In genomic region chr17:64103751-64104364, GRCh38 we compare ENCODE assay signal across 1 cellular context.
TF ChIP-seq lines count a peak whose summit lies in the region.

No MANE protein-coding gene starts in this region.

TF ChIP-seq in GM12878, 131 proteins besides CTCF, POLR2A, EP300 and RAD21 (continued from another document and continues in another):
- TF ChIP-seq ZNF592 (IDR thresholded peaks at IDR 0.05), result no peak
- TF ChIP-seq TCF12 (IDR thresholded peaks at IDR 0.05; ENCODE audit: low read depth, low read length), result no peak
- TF ChIP-seq RBBP5 (conservative IDR thresholded peaks at IDR 0.05), result no peak
- no peak for TF ChIP-seq CHD1 (IDR thresholded peaks at IDR 0.05; ENCODE audit: low read depth, low read length)
- no peak for TF ChIP-seq TBL1XR1 (IDR thresholded peaks at IDR 0.05; ENCODE audit: low read depth, low read length)
- no peak for TF ChIP-seq ZBTB4 (CRISPR knock-in tag; IDR thresholded peaks at IDR 0.05)
- no peak for TF ChIP-seq NBN (IDR thresholded peaks at IDR 0.05)
- TF ChIP-seq POU2F2 (IDR thresholded peaks at IDR 0.05; ENCODE audit: borderline replicate concordance, low read depth, low read length), result no peak
- no peak for TF ChIP-seq ZZZ3 (IDR thresholded peaks at IDR 0.05; ENCODE audit: control insufficient read depth, insufficient read length, low read depth)
- TF ChIP-seq NR2C2 (IDR thresholded peaks at IDR 0.05; ENCODE audit: borderline replicate concordance, control insufficient read depth, insufficient read length, low read depth), result no peak
- no peak for TF ChIP-seq ZBTB11 (CRISPR knock-in tag; IDR thresholded peaks at IDR 0.05)
- no peak for TF ChIP-seq CUX1 (IDR thresholded peaks at IDR 0.05; ENCODE audit: insufficient replicate concordance, low read depth, low read length)
- TF ChIP-seq SPI1 (IDR thresholded peaks at IDR 0.05; ENCODE audit: borderline replicate concordance, insufficient read depth, low read depth, low read length), result no peak
- TF ChIP-seq RUNX3 (IDR thresholded peaks at IDR 0.05; ENCODE audit: low read length), result peak; percentile 95
- TF ChIP-seq RCOR1 (conservative IDR thresholded peaks at IDR 0.05; ENCODE audit: low read depth, low read length), result no peak
- TF ChIP-seq EGR1 (IDR thresholded peaks at IDR 0.05; ENCODE audit: borderline replicate concordance in 1 of 2, low read depth in 2 of 2, low read length in 2 of 2), result no peak
- no peak for TF ChIP-seq HDGF (IDR thresholded peaks at IDR 0.05)
- no peak for TF ChIP-seq NR2C1 (IDR thresholded peaks at IDR 0.05)
- no peak for TF ChIP-seq ZBED1 (IDR thresholded peaks at IDR 0.05; ENCODE audit: borderline replicate concordance)
- no peak for TF ChIP-seq CBX5 (IDR thresholded peaks at IDR 0.05; ENCODE audit: low read depth)
- no peak for TF ChIP-seq E2F4 (IDR thresholded peaks at IDR 0.05; ENCODE audit: low read depth, low read length)
- no peak for TF ChIP-seq KLF5 (IDR thresholded peaks at IDR 0.05; ENCODE audit: partially characterized antibody)
- no peak for TF ChIP-seq ZNF622 (IDR thresholded peaks at IDR 0.05)
- TF ChIP-seq NFYA (IDR thresholded peaks at IDR 0.05; ENCODE audit: borderline replicate concordance, low read depth, low read length), result no peak
- no peak for TF ChIP-seq MYB (IDR thresholded peaks at IDR 0.05; ENCODE audit: borderline replicate concordance, low read depth, low read length)
- TF ChIP-seq SREBF1 (IDR thresholded peaks at IDR 0.05; ENCODE audit: low read length), result no peak
- no peak; the same call in 1 of the 2 replicates for TF ChIP-seq GATAD2B (conservative IDR thresholded peaks at IDR 0.05; ENCODE audit: low read depth)
- TF ChIP-seq CHD2 (IDR thresholded peaks at IDR 0.05; ENCODE audit: borderline replicate concordance, low read depth, low read length), result no peak
- TF ChIP-seq USF1 (IDR thresholded peaks at IDR 0.05; ENCODE audit: borderline replicate concordance, extremely low read length, insufficient read depth, low read depth, low read length), result no peak
- TF ChIP-seq JUNB (IDR thresholded peaks at IDR 0.05), result 0 out of 2 replicates have a peak, but pooled peaks have one; percentile 15
- TF ChIP-seq CEBPZ (IDR thresholded peaks at IDR 0.05; ENCODE audit: low read depth, low read length), result no peak
- TF ChIP-seq CEBPB (IDR thresholded peaks at IDR 0.05; ENCODE audit: borderline replicate concordance in 1 of 2, low read depth in 2 of 2, low read length in 2 of 2), result no peak
- TF ChIP-seq SIX5 (IDR thresholded peaks at IDR 0.05; ENCODE audit: low read depth, low read length, severe bottlenecking), result no peak
- TF ChIP-seq NFIC (IDR thresholded peaks at IDR 0.05; ENCODE audit: low read depth, low read length), result peak; percentile 74
- no peak for TF ChIP-seq TAF1 (IDR thresholded peaks at IDR 0.05; ENCODE audit: borderline replicate concordance, low read depth, low read length)
- no peak for TF ChIP-seq ZSCAN29 (IDR thresholded peaks at IDR 0.05)
- TF ChIP-seq EZH2 (IDR thresholded peaks at IDR 0.05; ENCODE audit: borderline replicate concordance, control insufficient read depth, low read depth, low read length), result no peak
- TF ChIP-seq MXI1 (IDR thresholded peaks at IDR 0.05; ENCODE audit: low read depth, low read length), result no peak
- TF ChIP-seq CREB1 (IDR thresholded peaks at IDR 0.05; ENCODE audit: low read depth), result no peak
- peak; percentile 58; the same call in 1 of the 2 replicates for TF ChIP-seq TCF3 (IDR thresholded peaks at IDR 0.05; ENCODE audit: borderline replicate concordance, insufficient read depth, low read depth, low read length)
- TF ChIP-seq CHD4 (IDR thresholded peaks at IDR 0.05), result no peak
- TF ChIP-seq IRF4 (IDR thresholded peaks at IDR 0.05; ENCODE audit: low read depth, low read length), result 0 out of 2 replicates have a peak, but pooled peaks have one; percentile 18
- TF ChIP-seq IKZF2 (IDR thresholded peaks at IDR 0.05), result peak; percentile 88 to 89
